In genomic region chr16:79430129-79430789, GRCh38 we compare ENCODE assay signal across 1 cellular context.
TF ChIP-seq lines count a peak whose summit lies in the region.

No MANE protein-coding gene starts in this region.

TF ChIP-seq in H1, 55 proteins besides CTCF, POLR2A, EP300 and RAD21 (continued from another document):
- no peak for TF ChIP-seq ASH2L (IDR thresholded peaks at IDR 0.05; ENCODE audit: low read length)
- TF ChIP-seq POLR2AphosphoS5 (IDR thresholded peaks at IDR 0.05; ENCODE audit: low read depth, low read length): no peak
- no peak for TF ChIP-seq BACH1 (IDR thresholded peaks at IDR 0.05; ENCODE audit: low read length)
- TF ChIP-seq CBX5 (IDR thresholded peaks at IDR 0.05; ENCODE audit: low read depth, low read length): no peak
- TF ChIP-seq CHD1 (IDR thresholded peaks at IDR 0.05; ENCODE audit: low read depth, low read length): no peak
- TF ChIP-seq TCF12 (IDR thresholded peaks at IDR 0.05; ENCODE audit: low read depth, low read length): no peak
- no peak for TF ChIP-seq CTBP2 (IDR thresholded peaks at IDR 0.05; ENCODE audit: borderline replicate concordance, insufficient read depth, insufficient read length, low read length)
- TF ChIP-seq HDAC6 (IDR thresholded peaks at IDR 0.05; ENCODE audit: low read depth, low read length): no peak
- no peak for TF ChIP-seq ZNF274 (IDR thresholded peaks at IDR 0.05; ENCODE audit: borderline replicate concordance, extremely low read depth, low read length)
- no peak for TF ChIP-seq PHF8 (conservative IDR thresholded peaks at IDR 0.05; ENCODE audit: low read depth, low read length)
- TF ChIP-seq SIN3A (conservative IDR thresholded peaks at IDR 0.05 in 1 of 2, IDR thresholded peaks at IDR 0.05 in 1 of 2; ENCODE audit: low read depth in 1 of 2, low read length in 2 of 2): no peak
- no peak for TF ChIP-seq CHD2 (IDR thresholded peaks at IDR 0.05; ENCODE audit: low read length)
- TF ChIP-seq RBBP5 (IDR thresholded peaks at IDR 0.05; ENCODE audit: borderline replicate concordance, low read depth, low read length): no peak
- TF ChIP-seq CBX8 (IDR thresholded peaks at IDR 0.05; ENCODE audit: borderline replicate concordance, low read depth, low read length): no peak
- TF ChIP-seq SP4 (IDR thresholded peaks at IDR 0.05; ENCODE audit: low read length): no peak
